Comparison of ENCODE assay signal across 33 cellular contexts in the genomic region with DNA sequence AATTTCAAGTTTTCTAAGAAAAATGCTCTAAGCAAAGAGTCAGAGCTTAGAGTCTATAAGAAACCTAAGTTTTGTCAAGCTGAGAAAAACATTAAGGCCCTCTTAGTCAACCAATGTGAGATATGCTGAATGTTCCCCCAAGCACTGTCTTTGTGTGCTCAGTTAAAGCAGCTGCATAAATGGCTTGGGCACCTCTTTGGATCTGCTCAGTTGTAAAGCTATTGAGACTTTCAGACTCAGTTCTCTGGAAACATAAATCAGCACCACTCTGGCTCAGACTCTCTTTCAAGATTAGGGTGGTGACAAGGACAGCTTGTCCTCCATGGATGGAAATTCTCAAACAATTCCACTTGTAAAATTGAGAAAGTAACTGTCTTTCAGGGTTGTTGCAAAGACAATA.
"Had no signal": no experiment of that assay in that cellular context is flagged by ENCODE, and none has a peak within 500 bp of the region (broad histone marks: within the 10 kb centered on the region; RNA-seq: fewer than 3 reads in every experiment).

No MANE protein-coding gene starts in this region.

- H3K36me3 Mint-ChIP-seq: activated CD4-positive, alpha-beta memory T cell treated with anti-CD3 and anti-CD28 coated beads for 36 hours; activated naive CD4-positive, alpha-beta T cell treated with anti-CD3 and anti-CD28 coated beads, Interleukin-2, amount 50 U/mL, for 72 hours; activated naive CD8-positive, alpha-beta T cell treated with anti-CD3 and anti-CD28 coated beads for 36 hours; brain had no signal

- H3K4me3 ChIP-seq: adrenal gland, ascending aorta had no signal

- H3K4me1 ChIP-seq: adrenal gland, ascending aorta had no signal

- H3K27me3 ChIP-seq: adrenal gland, ascending aorta had no signal

- H3K27ac ChIP-seq: adrenal gland, ascending aorta, WERI-Rb-1 had no signal

- H3K4me1 Mint-ChIP-seq: activated B cell treated with CpG ODN at 0.5 μM for 24 hours; activated CD4-positive, alpha-beta T cell treated with anti-CD3 and anti-CD28 coated beads, Interleukin-2, amount 10 ng/mL, durations not matched to agents 24 days and 14 days; activated naive CD8-positive, alpha-beta T cell treated with anti-CD3 and anti-CD28 coated beads for 36 hours; activated T-helper 17 cell treated with anti-CD3 and anti-CD28 coated beads, Interleukin-2, amount 50 U/mL, for 72 hours had no signal

- H3K27ac Mint-ChIP-seq: activated B cell treated with CpG ODN at 0.5 μM for 24 hours; activated CD4-positive, alpha-beta memory T cell treated with anti-CD3 and anti-CD28 coated beads for 36 hours; activated CD4-positive, alpha-beta T cell treated with anti-CD3 and anti-CD28 coated beads, Interleukin-2, amount 10 ng/mL, durations not matched to agents 24 days and 14 days; activated CD8-positive, alpha-beta T cell treated with anti-CD3 and anti-CD28 coated beads for 36 hours; activated naive CD4-positive, alpha-beta T cell treated with anti-CD3 and anti-CD28 coated beads for 36 hours; activated naive CD4-positive, alpha-beta T cell treated with anti-CD3 and anti-CD28 coated beads, Interleukin-2, amount 50 U/mL, for 72 hours; activated naive CD8-positive, alpha-beta T cell treated with anti-CD3 and anti-CD28 coated beads for 36 hours; activated T-cell treated with anti-CD3 and anti-CD28 coated beads, Interleukin-2, amount 50 U/mL, for 72 hours; activated T-helper 1 cell treated with anti-CD3 and anti-CD28 coated beads, Interleukin-12 subunit alpha, Interleukin-12 subunit beta, Interleukin-2, Interleukin-4 antibody, amounts not matched to agents 30 ng/mL and 10 ng/mL and 1 ng/mL, durations not matched to agents 14 hours and 24 hours and 36 hours; activated T-helper 17 cell treated with anti-CD3 and anti-CD28 coated beads, Interleukin-2, amount 50 U/mL, for 72 hours; brain; T-helper 1 cell treated with Interleukin-12 subunit alpha and Interleukin-12 subunit beta and Interleukin-4 antibody, amounts not matched to agents 30 μg/mL and 1 μg/mL, for 36 hours; T-helper 2 cell treated with Interferon-gamma antibody and Interleukin-4, amounts not matched to agents 5 μg/mL and 100 μg/mL, for 36 hours had no signal

- H3K4me3 Mint-ChIP-seq: activated B cell treated with CpG ODN at 0.5 μM for 24 hours; activated CD4-positive, alpha-beta memory T cell treated with anti-CD3 and anti-CD28 coated beads for 36 hours; activated CD4-positive, alpha-beta T cell treated with anti-CD3 and anti-CD28 coated beads, Interleukin-2, amount 10 ng/mL, durations not matched to agents 24 days and 14 days; activated CD8-positive, alpha-beta T cell treated with anti-CD3 and anti-CD28 coated beads for 36 hours; activated naive CD4-positive, alpha-beta T cell treated with anti-CD3 and anti-CD28 coated beads for 36 hours; activated naive CD8-positive, alpha-beta T cell treated with anti-CD3 and anti-CD28 coated beads for 36 hours; activated T-cell treated with anti-CD3 and anti-CD28 coated beads, Interleukin-2, amount 50 U/mL, for 4 hours; activated T-cell treated with anti-CD3 and anti-CD28 coated beads, Interleukin-2, amount 50 U/mL, for 72 hours; activated T-helper 1 cell treated with anti-CD3 and anti-CD28 coated beads, Interleukin-12 subunit alpha, Interleukin-12 subunit beta, Interleukin-2, Interleukin-4 antibody, amounts not matched to agents 30 ng/mL and 10 ng/mL and 1 ng/mL, durations not matched to agents 14 hours and 24 hours and 36 hours; activated T-helper 17 cell treated with anti-CD3 and anti-CD28 coated beads, Interleukin-2, amount 50 U/mL, for 72 hours; brain; T-helper 1 cell treated with Interleukin-12 subunit alpha and Interleukin-12 subunit beta and Interleukin-4 antibody, amounts not matched to agents 30 μg/mL and 1 μg/mL, for 36 hours; T-helper 2 cell treated with Interferon-gamma antibody and Interleukin-4, amounts not matched to agents 5 μg/mL and 100 μg/mL, for 36 hours had no signal

- H3K9me3 Mint-ChIP-seq: activated B cell treated with CpG ODN at 0.5 μM for 24 hours, brain had no signal

- H3K36me3 ChIP-seq: adrenal gland, ascending aorta, WERI-Rb-1 had no signal

- ATAC-seq: activated CD8-positive, alpha-beta T cell treated with anti-CD3 and anti-CD28 coated beads for 36 hours; activated naive CD4-positive, alpha-beta T cell treated with anti-CD3 and anti-CD28 coated beads, Interleukin-2, amount 50 U/mL, for 72 hours; activated T-cell treated with anti-CD3 and anti-CD28 coated beads, Interleukin-2, amount 50 U/mL, for 4 hours; activated T-cell treated with anti-CD3 and anti-CD28 coated beads, Interleukin-2, amount 50 U/mL, for 72 hours; activated T-helper 17 cell treated with anti-CD3 and anti-CD28 coated beads, Interleukin-2, amount 50 U/mL, for 72 hours had no signal

- H3K27me3 Mint-ChIP-seq: activated B cell treated with CpG ODN at 0.5 μM for 24 hours; activated CD4-positive, alpha-beta memory T cell treated with anti-CD3 and anti-CD28 coated beads for 36 hours; activated CD4-positive, alpha-beta T cell treated with anti-CD3 and anti-CD28 coated beads, Interleukin-2, amount 10 ng/mL, durations not matched to agents 24 days and 14 days; activated CD8-positive, alpha-beta T cell treated with anti-CD3 and anti-CD28 coated beads for 36 hours; activated naive CD8-positive, alpha-beta T cell treated with anti-CD3 and anti-CD28 coated beads for 36 hours; activated T-helper 17 cell treated with anti-CD3 and anti-CD28 coated beads, Interleukin-2, amount 50 U/mL, for 72 hours had no signal

- DNase-seq: activated B cell treated with CpG ODN at 0.5 μM for 24 hours; activated CD4-positive, alpha-beta memory T cell treated with anti-CD3 and anti-CD28 coated beads for 36 hours; activated CD4-positive, alpha-beta T cell treated with anti-CD3 and anti-CD28 coated beads for 4 hours; activated CD4-positive, alpha-beta T cell treated with anti-CD3 and anti-CD28 coated beads, Interleukin-2, amount 10 ng/mL, durations not matched to agents 24 days and 14 days; activated CD4-positive, alpha-beta T cell treated with anti-CD3 and anti-CD28 coated beads, Interleukin-2, amount 50 U/mL, for 1 hour; activated CD4-positive, alpha-beta T cell treated with anti-CD3 and anti-CD28 coated beads, Interleukin-2, amount 50 U/mL, for 4 hours; activated CD4-positive, CD25-positive, alpha-beta regulatory T cell treated with anti-CD3 and anti-CD28 coated beads, Interleukin-2, amount 50 U/mL, for 72 hours; activated CD8-positive, alpha-beta memory T cell treated with anti-CD3 and anti-CD28 coated beads, Interleukin-2, amount 50 U/mL, for 4 hours; activated CD8-positive, alpha-beta T cell treated with anti-CD3 and anti-CD28 coated beads for 36 hours; activated effector memory CD4-positive, alpha-beta T cell treated with anti-CD3 and anti-CD28 coated beads, Interleukin-2, amount 50 U/mL, for 16 hours; activated gamma-delta T cell treated with Interleukin-2 at 50 U/mL for 16 hours; activated naive CD4-positive, alpha-beta T cell; activated naive CD4-positive, alpha-beta T cell treated with anti-CD3 and anti-CD28 coated beads for 36 hours; activated naive CD4-positive, alpha-beta T cell treated with anti-CD3 and anti-CD28 coated beads, Interleukin-2, amount 50 U/mL, for 16 hours; activated naive CD8-positive, alpha-beta T cell treated with anti-CD3 and anti-CD28 coated beads for 36 hours; activated T-cell treated with anti-CD3 and anti-CD28 coated beads for 4 hours; activated T-cell treated with anti-CD3 and anti-CD28 coated beads, Interleukin-2, amount 50 U/mL, for 1 hour; activated T-cell treated with anti-CD3 and anti-CD28 coated beads, Interleukin-2, amount 50 U/mL, for 4 hours; activated T-cell treated with anti-CD3 and anti-CD28 coated beads, Interleukin-2, amount 50 U/mL, for 72 hours; adrenal gland; amniotic stem cell; central memory CD4-positive, alpha-beta T cell; T-helper 1 cell; T-helper 2 cell; T-helper 9 cell; WERI-Rb-1 had no signal

- H3K9me3 ChIP-seq: adrenal gland, ascending aorta had no signal
